Comparison of ENCODE assay signal across 8 cellular contexts in genomic region chr17:76452102-76452645, GRCh38. TPM values are rescaled to one million over a fixed set of nuclear protein-coding genes. Genes with fewer than 3 reads are reported as not detected.
A peak's percentile ranks its signal among the peaks of the same experiment; 100 is the strongest.
DNase-seq lines count a peak whose midpoint lies in the region; ATAC-seq and TF ChIP-seq lines count a peak whose summit lies in the region.

No MANE protein-coding gene starts in this region.

- peaks cover 49% of the 10 kb centered on the region for H3K4me1 Mint-ChIP-seq in activated T-helper 1 cell treated with anti-CD3 and anti-CD28 coated beads, Interleukin-12 subunit alpha, Interleukin-12 subunit beta, Interleukin-2, Interleukin-4 antibody, amounts not matched to agents 30 ng/mL and 10 ng/mL and 1 ng/mL, durations not matched to agents 14 hours and 24 hours and 36 hours (ENCODE audit: low read depth)

- no peaks in the 10 kb centered on the region for H3K9me3 Mint-ChIP-seq in activated T-helper 1 cell treated with anti-CD3 and anti-CD28 coated beads, Interleukin-12 subunit alpha, Interleukin-12 subunit beta, Interleukin-2, Interleukin-4 antibody, amounts not matched to agents 30 ng/mL and 10 ng/mL and 1 ng/mL, durations not matched to agents 14 hours and 24 hours and 36 hours

- H2AFZ ChIP-seq in hepatocyte, result peak overlapping the region; percentile 99

- no peak overlapping the region for H3K27ac ChIP-seq in hepatocyte
- peak overlapping the region in 18 of 21 experiments; percentile 48 to 87 (median 80) for H3K27ac ChIP-seq in skin epidermis

- no peaks in the 10 kb centered on the region for H3K27me3 ChIP-seq in hepatocyte

- no peaks in the 10 kb centered on the region for H3K9me2 ChIP-seq in hepatocyte (replicated peaks; ENCODE audit: insufficient read depth)

- peaks cover 32% of the 10 kb centered on the region for H4K20me1 ChIP-seq in hepatocyte (ENCODE audit: insufficient read depth, poor library complexity, severe bottlenecking)

- no peaks in the 10 kb centered on the region for H3K36me3 ChIP-seq in hepatocyte (replicated peaks; ENCODE audit: insufficient read depth, low read depth)

- no peak for TF ChIP-seq CTCF in hepatocyte (IDR thresholded peaks at IDR 0.05; ENCODE audit: poor library complexity)

- intact Hi-C loops in activated T-helper 1 cell treated with anti-CD3 and anti-CD28 coated beads, Interleukin-12 subunit alpha, Interleukin-12 subunit beta, Interleukin-2, Interleukin-4 antibody, amounts not matched to agents 30 ng/mL and 10 ng/mL and 1 ng/mL, durations not matched to agents 14 hours and 24 hours and 36 hours (cut with micrococcal nuclease), result loop anchor here (2.0 to 5.0 kb wide), 4 partner anchors 41 to 285 kb away; partner anchors contain the start of genes MFSD11 and SRSF2

- H3K4me1 ChIP-seq in hepatocyte (ENCODE audit: insufficient read depth), result peaks cover 12% of the 10 kb centered on the region

- ATAC-seq in GM18520 (IDR thresholded peaks at IDR 0.05; ENCODE audit: unreplicated experiment) (peak; percentile 6), HG03175 (IDR thresholded peaks at IDR 0.05; ENCODE audit: unreplicated experiment) (peak; percentile 31)

- DNase-seq in activated T-helper 1 cell treated with anti-CD3 and anti-CD28 coated beads, Interleukin-12 subunit alpha, Interleukin-12 subunit beta, Interleukin-2, Interleukin-4 antibody, amounts not matched to agents 30 ng/mL and 10 ng/mL and 1 ng/mL, durations not matched to agents 14 hours and 24 hours and 36 hours (ENCODE audit: low spot score), result no peak
- DNase-seq in hepatocyte (ENCODE audit: low spot score), result no peak
- DNase-seq in iPS-NIHi7 (ENCODE audit: extremely low spot score), result no peak
- DNase-seq in NCI-H1930 (lab: John Stamatoyannopoulos, UW), result no peak
- no peak for DNase-seq in SHP77 treated with DMSO at 0.1 percent for 48 hours (lab: John Stamatoyannopoulos, UW)

- H3K36me3 Mint-ChIP-seq in activated T-helper 1 cell treated with anti-CD3 and anti-CD28 coated beads, Interleukin-12 subunit alpha, Interleukin-12 subunit beta, Interleukin-2, Interleukin-4 antibody, amounts not matched to agents 30 ng/mL and 10 ng/mL and 1 ng/mL, durations not matched to agents 14 hours and 24 hours and 36 hours (ENCODE audit: low read depth), result no peaks in the 10 kb centered on the region

- peak overlapping the region; percentile 92 for H3K4me2 ChIP-seq in hepatocyte

- peaks cover 10% of the 10 kb centered on the region for H3K27me3 Mint-ChIP-seq in activated T-helper 1 cell treated with anti-CD3 and anti-CD28 coated beads, Interleukin-12 subunit alpha, Interleukin-12 subunit beta, Interleukin-2, Interleukin-4 antibody, amounts not matched to agents 30 ng/mL and 10 ng/mL and 1 ng/mL, durations not matched to agents 14 hours and 24 hours and 36 hours (ENCODE audit: insufficient read depth)

- 2% methylated on average over 23 of the region's 28 CpGs for WGBS in hepatocyte (ENCODE audit: low lambda C conversion rate, missing lambda C conversion rate)

- peak overlapping the region; percentile 61 for H3K27ac Mint-ChIP-seq in activated T-helper 1 cell treated with anti-CD3 and anti-CD28 coated beads, Interleukin-12 subunit alpha, Interleukin-12 subunit beta, Interleukin-2, Interleukin-4 antibody, amounts not matched to agents 30 ng/mL and 10 ng/mL and 1 ng/mL, durations not matched to agents 14 hours and 24 hours and 36 hours

- H3K4me3 ChIP-seq in hepatocyte, result peak overlapping the region; percentile 100
- peak overlapping the region; percentile 77 to 99 (median 84) for H3K4me3 ChIP-seq in skin epidermis

- H3K4me3 Mint-ChIP-seq in activated T-helper 1 cell treated with anti-CD3 and anti-CD28 coated beads, Interleukin-12 subunit alpha, Interleukin-12 subunit beta, Interleukin-2, Interleukin-4 antibody, amounts not matched to agents 30 ng/mL and 10 ng/mL and 1 ng/mL, durations not matched to agents 14 hours and 24 hours and 36 hours, result peak overlapping the region; percentile 91

- peaks cover 56% of the 10 kb centered on the region for H3K79me2 ChIP-seq in hepatocyte

- no peaks in the 10 kb centered on the region for H3K9me3 ChIP-seq in hepatocyte (ENCODE audit: low read depth)

RNA-seq across cellular contexts. Expression of gene UBE2O, which starts 0.8 kb away (rescaled TPM):
- 44.9 and 45.1 TPM in 2 replicates for total RNA-seq in activated T-helper 1 cell treated with anti-CD3 and anti-CD28 coated beads, Interleukin-12 subunit alpha, Interleukin-12 subunit beta, Interleukin-2, Interleukin-4 antibody, amounts not matched to agents 30 ng/mL and 10 ng/mL and 1 ng/mL, durations not matched to agents 14 hours and 24 hours and 36 hours
- total RNA-seq in hepatocyte, result 14.6 and 15.2 TPM in 2 replicates
- polyA plus RNA-seq in hepatocyte, result 9.7 and 12.5 TPM in 2 replicates

RNA-seq across cellular contexts. Expression of gene AANAT, which starts 15.2 kb away (rescaled TPM):
- not detected in 2 replicates for total RNA-seq in activated T-helper 1 cell treated with anti-CD3 and anti-CD28 coated beads, Interleukin-12 subunit alpha, Interleukin-12 subunit beta, Interleukin-2, Interleukin-4 antibody, amounts not matched to agents 30 ng/mL and 10 ng/mL and 1 ng/mL, durations not matched to agents 14 hours and 24 hours and 36 hours
- total RNA-seq in hepatocyte, result 0.84 TPM in 1 of 2 replicates, not detected in the other
- polyA plus RNA-seq in hepatocyte, result 0.92 TPM in 1 of 2 replicates, not detected in the other

RNA-seq across cellular contexts. Expression of gene RHBDF2, which starts 49.0 kb away (rescaled TPM):
- total RNA-seq in activated T-helper 1 cell treated with anti-CD3 and anti-CD28 coated beads, Interleukin-12 subunit alpha, Interleukin-12 subunit beta, Interleukin-2, Interleukin-4 antibody, amounts not matched to agents 30 ng/mL and 10 ng/mL and 1 ng/mL, durations not matched to agents 14 hours and 24 hours and 36 hours, result 53.2 and 53.7 TPM in 2 replicates
- 4.9 and 5.5 TPM in 2 replicates for total RNA-seq in hepatocyte
- 11.0 and 11.7 TPM in 2 replicates for polyA plus RNA-seq in hepatocyte
